In the genomic region with DNA sequence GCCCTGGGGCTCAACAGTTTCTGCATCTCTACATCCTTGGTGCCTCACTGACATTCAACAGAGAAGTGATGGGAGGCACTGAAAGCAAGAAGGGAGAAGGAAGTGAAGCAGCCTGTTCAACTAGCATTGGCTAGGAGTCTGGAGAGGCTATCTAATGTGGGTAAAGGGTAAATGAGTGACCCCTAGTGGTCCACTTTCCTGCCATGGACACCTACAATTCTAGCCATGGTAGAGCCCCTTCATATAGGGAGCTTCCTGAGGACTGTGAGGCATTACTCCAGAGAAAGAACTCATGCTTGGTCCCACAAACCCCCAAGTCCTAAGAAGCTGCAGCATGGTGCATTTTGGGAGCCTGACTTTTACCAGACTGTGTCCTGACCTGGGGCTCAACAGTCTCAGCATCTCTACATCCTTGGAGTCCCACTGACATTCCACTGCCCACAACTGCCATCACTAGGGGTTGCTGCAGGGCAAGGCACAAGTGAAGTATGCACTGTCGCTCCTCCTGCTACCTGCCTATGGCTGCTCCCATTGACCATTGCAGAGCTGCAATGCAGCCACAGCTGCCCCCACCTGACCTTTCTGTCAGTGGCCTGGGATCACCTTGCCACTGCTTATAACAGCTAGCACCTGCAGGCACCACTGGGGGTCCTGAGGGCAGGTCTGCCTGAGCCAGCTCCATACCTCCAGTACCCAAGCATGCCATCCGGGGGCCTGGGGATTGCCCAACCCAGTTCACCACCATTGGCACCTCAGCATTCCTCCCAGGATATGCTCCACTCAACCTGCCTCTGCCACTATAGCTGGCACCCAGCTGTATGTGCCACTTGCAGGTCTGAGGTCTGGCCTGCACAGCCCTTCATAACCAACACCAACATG, we compare ENCODE assay signal across 8 cellular contexts. TPM values are rescaled to one million over a fixed set of nuclear protein-coding genes. Genes with fewer than 3 reads are reported as not detected.
DNase-seq lines count a peak whose midpoint lies in the region; ATAC-seq and TF ChIP-seq lines count a peak whose summit lies in the region.

No MANE protein-coding gene starts in this region.

- TF ChIP-seq CTCF in right atrium auricular region (IDR thresholded peaks at IDR 0.05): peak in 1 of 2 donors; percentile 47

- H3K27me3 ChIP-seq in right atrium auricular region (no peaks in the 10 kb centered on the region), NT2/D1 (ENCODE audit: insufficient read depth, insufficient read length) (no peaks in the 10 kb centered on the region)

- peak; percentile 34 for ATAC-seq in Right ventricle myocardium inferior
- ATAC-seq in sciatic nerve: peak; percentile 74

- DNase-seq in Right ventricle myocardium inferior (ENCODE audit: missing footprints) (no peak), right atrium auricular region (ENCODE audit: low spot score) (no peak), NT2/D1 (ENCODE audit: low read depth, low spot score) (peak; percentile 15), fibroblast of gingiva (ENCODE audit: low read depth) (peak; percentile 9), sciatic nerve (ENCODE audit: low spot score) (no peak), DMS79 treated with DMSO at 0.1 percent for 48 hours (lab: John Stamatoyannopoulos, UW) (no peak), GOT3 (lab: John Stamatoyannopoulos, UW) (no peak), COR-L47 (lab: John Stamatoyannopoulos, UW) (no peak)

- peaks cover 0 to 14% of the 10 kb centered on the region in 2 donors for H3K9me3 ChIP-seq in right atrium auricular region
- peaks cover 10% of the 10 kb centered on the region; the same call in 1 of the 2 replicates for H3K9me3 ChIP-seq in NT2/D1 (ENCODE audit: insufficient read depth, low read length)

- H3K4me3 ChIP-seq in right atrium auricular region (no peak overlapping the region), NT2/D1 (ENCODE audit: insufficient read length, low read depth) (no peak overlapping the region)

- intact Hi-C loops in Right ventricle myocardium inferior (cut with DNase I): loop anchor here (5.0 kb wide), 2 partner anchors 43 to 258 kb away; a partner anchor contains a TSS
- intact Hi-C loops in sciatic nerve (cut with DNase I): no loop called here

- H3K36me3 ChIP-seq in right atrium auricular region (no peaks in the 10 kb centered on the region), NT2/D1 (ENCODE audit: insufficient read depth, insufficient read length, low read length) (no peaks in the 10 kb centered on the region)

- H3K4me1 ChIP-seq in right atrium auricular region (no peaks in the 10 kb centered on the region), NT2/D1 (ENCODE audit: insufficient read depth, insufficient read length) (no peaks in the 10 kb centered on the region)

- H3K27ac ChIP-seq in right atrium auricular region: no peak overlapping the region

- H3K9ac ChIP-seq in NT2/D1 (ENCODE audit: insufficient read length, low read depth): no peak overlapping the region

RNA-seq across cellular contexts. Expression of a gene that starts 44.1 kb away (rescaled TPM):
- total RNA-seq in Right ventricle myocardium inferior (23.6 TPM), right atrium auricular region (10 to 100 TPM; 10.6 to 12.4 TPM), sciatic nerve (31.0 TPM)

Comparison
In these comparisons a context has a peak if more than half of its experiments do, and no peak if none do; other contexts are left out.
1. DNase-seq: peak in NT2/D1 (single experiment) and fibroblast of gingiva (single experiment); none in Right ventricle myocardium inferior (single experiment), right atrium auricular region (single experiment), sciatic nerve (single experiment), DMS79 treated with DMSO at 0.1 percent for 48 hours (single experiment), GOT3 (single experiment) and COR-L47 (single experiment).